ENCODE assay signal across 1 cellular context in genomic region chr17:45371414-45372324, GRCh38.
TF ChIP-seq lines count a peak whose summit lies in the region.

No MANE protein-coding gene starts in this region.

TF ChIP-seq in HepG2, 621 proteins besides CTCF, POLR2A, EP300 and RAD21 (continued from another document and continues in another):
- TF ChIP-seq PBX3 (CRISPR knock-in tag; IDR thresholded peaks at IDR 0.05; ENCODE audit: borderline replicate concordance), result no peak
- no peak for TF ChIP-seq ZNF17 (CRISPR knock-in tag; IDR thresholded peaks at IDR 0.05)
- TF ChIP-seq MZF1 (CRISPR knock-in tag; IDR thresholded peaks at IDR 0.05; ENCODE audit: borderline replicate concordance), result no peak
- TF ChIP-seq LBX2 (CRISPR knock-in tag; IDR thresholded peaks at IDR 0.05; ENCODE audit: borderline replicate concordance), result no peak
- TF ChIP-seq ZNF432 (CRISPR knock-in tag; IDR thresholded peaks at IDR 0.05; ENCODE audit: borderline replicate concordance), result no peak
- TF ChIP-seq THRA (CRISPR knock-in tag; IDR thresholded peaks at IDR 0.05; ENCODE audit: borderline replicate concordance), result peak; percentile 87
- TF ChIP-seq ZNF567 (CRISPR knock-in tag; IDR thresholded peaks at IDR 0.05; ENCODE audit: borderline replicate concordance), result peak; percentile 71; the same call in 1 of the 2 replicates
- TF ChIP-seq KDM5A (IDR thresholded peaks at IDR 0.05; ENCODE audit: borderline replicate concordance, low read length), result no peak; the same call in 1 of the 2 replicates
- TF ChIP-seq SIN3B (IDR thresholded peaks at IDR 0.05; ENCODE audit: low read length), result no peak; the same call in 1 of the 2 replicates
- TF ChIP-seq NCOR1 (IDR thresholded peaks at IDR 0.05; ENCODE audit: borderline replicate concordance, low read length), result no peak
- TF ChIP-seq ZSCAN31 (CRISPR knock-in tag; IDR thresholded peaks at IDR 0.05; ENCODE audit: low read depth), result peak; percentile 84
- TF ChIP-seq E2F1 (CRISPR knock-in tag; IDR thresholded peaks at IDR 0.05), result no peak; the same call in 1 of the 2 replicates
- TF ChIP-seq ZBTB26 (CRISPR knock-in tag; IDR thresholded peaks at IDR 0.05; ENCODE audit: borderline replicate concordance), result no peak
- 0 out of 2 replicates have a peak, but pooled peaks have one; percentile 73 for TF ChIP-seq AHR (CRISPR knock-in tag; IDR thresholded peaks at IDR 0.05)
- no peak for TF ChIP-seq FOXO4 (CRISPR knock-in tag; conservative IDR thresholded peaks at IDR 0.05)
- peak; percentile 87 for TF ChIP-seq GATAD2A (CRISPR knock-in tag; IDR thresholded peaks at IDR 0.05)
- no peak for TF ChIP-seq ZNF20 (CRISPR knock-in tag; IDR thresholded peaks at IDR 0.05)
- peak; percentile 87; the same call in 1 of the 2 replicates for TF ChIP-seq DPF2 (CRISPR knock-in tag; IDR thresholded peaks at IDR 0.05; ENCODE audit: borderline replicate concordance, low read depth)
- TF ChIP-seq ZSCAN20 (CRISPR knock-in tag; IDR thresholded peaks at IDR 0.05; ENCODE audit: borderline replicate concordance), result no peak
- TF ChIP-seq ZNF18 (CRISPR knock-in tag; IDR thresholded peaks at IDR 0.05; ENCODE audit: insufficient replicate concordance), result no peak
- TF ChIP-seq ZNF335 (CRISPR knock-in tag; IDR thresholded peaks at IDR 0.05), result peak; percentile 61; the same call in 1 of the 2 replicates
- TF ChIP-seq ZNF558 (CRISPR knock-in tag; IDR thresholded peaks at IDR 0.05; ENCODE audit: borderline replicate concordance), result no peak
- peak; percentile 79 for TF ChIP-seq GABPB1 (CRISPR knock-in tag; IDR thresholded peaks at IDR 0.05)
- TF ChIP-seq MXD1 (CRISPR knock-in tag; IDR thresholded peaks at IDR 0.05), result no peak; the same call in 1 of the 2 replicates
- TF ChIP-seq TMF1 (CRISPR knock-in tag; IDR thresholded peaks at IDR 0.05; ENCODE audit: low read depth), result no peak
- 0 out of 2 replicates have a peak, but pooled peaks have one; percentile 13 for TF ChIP-seq ATF6 (CRISPR knock-in tag; conservative IDR thresholded peaks at IDR 0.05)
- no peak for TF ChIP-seq ZNF564 (CRISPR knock-in tag; IDR thresholded peaks at IDR 0.05)
- TF ChIP-seq ZUFSP (CRISPR knock-in tag; IDR thresholded peaks at IDR 0.05; ENCODE audit: borderline replicate concordance), result no peak
- no peak for TF ChIP-seq THYN1 (CRISPR knock-in tag; IDR thresholded peaks at IDR 0.05; ENCODE audit: borderline replicate concordance, low read depth)
- TF ChIP-seq ZBTB7A (CRISPR knock-in tag; IDR thresholded peaks at IDR 0.05), result peak; percentile 97
- TF ChIP-seq NFIC (IDR thresholded peaks at IDR 0.05; ENCODE audit: low read length), result 0 out of 2 replicates have a peak, but pooled peaks have one; percentile 12
- TF ChIP-seq ZFP36 (IDR thresholded peaks at IDR 0.05; ENCODE audit: borderline replicate concordance, low read depth, low read length, partially characterized antibody), result no peak
- TF ChIP-seq KDM1A (CRISPR knock-in tag; IDR thresholded peaks at IDR 0.05), result peak; percentile 45; the same call in 1 of the 2 replicates
- peak; percentile 12; the same call in 1 of the 2 replicates for TF ChIP-seq ZBTB2 (CRISPR knock-in tag; IDR thresholded peaks at IDR 0.05; ENCODE audit: low read depth)
- no peak; the same call in 1 of the 2 replicates for TF ChIP-seq HMG20B (CRISPR knock-in tag; conservative IDR thresholded peaks at IDR 0.05)
- TF ChIP-seq ZNF503 (CRISPR knock-in tag; IDR thresholded peaks at IDR 0.05), result peak; percentile 59; the same call in 1 of the 2 replicates
